ENCODE assay signal across 30 cellular contexts in the genomic region with DNA sequence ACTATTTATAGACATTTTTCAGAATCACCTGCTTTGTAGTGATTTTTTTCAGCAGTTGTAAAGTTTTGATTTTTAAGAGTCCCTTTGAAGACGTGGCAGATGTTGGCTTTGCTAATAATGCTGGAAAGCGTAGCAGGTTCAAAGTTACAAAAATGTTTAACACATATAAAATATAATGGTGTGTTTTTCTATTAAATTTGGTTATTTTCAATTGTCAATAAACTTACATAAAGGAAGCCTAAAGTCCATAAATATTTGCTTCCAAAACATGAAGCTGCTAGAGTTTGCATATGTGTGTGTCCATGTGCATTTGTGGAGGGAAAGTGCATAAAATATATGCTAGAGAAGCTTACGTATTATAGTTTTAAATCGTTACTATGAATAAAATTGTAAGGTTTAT. TPM values are rescaled to one million over a fixed set of nuclear protein-coding genes. Genes with fewer than 3 reads are reported as not detected.
DNase-seq lines count a peak whose midpoint lies in the region; ATAC-seq and TF ChIP-seq lines count a peak whose summit lies in the region.
"Had no signal": no experiment of that assay in that cellular context is flagged by ENCODE, and none has a peak within 500 bp of the region (broad histone marks: within the 10 kb centered on the region; RNA-seq: fewer than 3 reads in every experiment).

No MANE protein-coding gene starts in this region.

- H3K27me3 ChIP-seq in left ventricle myocardium inferior (ENCODE audit: low read depth) (peaks cover 49% of the 10 kb centered on the region), esophagus muscularis mucosa (peaks cover 0 to 39% (median 13%) of the 10 kb centered on the region in 4 donors), psoas muscle (ENCODE audit: insufficient read depth in 3 of 3, low read length in 2 of 3) (peaks cover 0 to 33% (median 11%) of the 10 kb centered on the region in 3 donors), upper lobe of left lung (peaks cover 0 to 14% (median 7%) of the 10 kb centered on the region in 4 donors)
- H3K27me3 ChIP-seq: testis had no signal

- ATAC-seq in Right ventricle myocardium inferior (no peak), psoas muscle (no peak), upper lobe of left lung (ENCODE audit: low FRiP score in 2 of 2) (no peak), GM21723 (IDR thresholded peaks at IDR 0.05; ENCODE audit: unreplicated experiment) (no peak)
- ATAC-seq: naive thymus-derived CD8-positive, alpha-beta T cell; stimulated activated naive B cell treated with anti-CD40 and anti-IgM and Interleukin-4, amounts not matched to agents 10 μg/mL and 1 μg/mL and 100 μg/mL, for 72 hours had no signal

- 55% methylated on average over 4 of the region's 4 CpGs for WGBS in esophagus muscularis mucosa
- WGBS in psoas muscle, 3 donors, result 52 to 65% (median 65%) methylated on average over 4 of the region's 4 CpGs
- WGBS in upper lobe of left lung, 2 donors, result 75 to 86% methylated on average over 4 of the region's 4 CpGs

- TF ChIP-seq POLR2A in esophagus muscularis mucosa (IDR thresholded peaks at IDR 0.05; ENCODE audit: low read depth) (no peak), upper lobe of left lung (IDR thresholded peaks at IDR 0.05) (no peak)

- H3K36me3 ChIP-seq in left ventricle myocardium inferior (no peaks in the 10 kb centered on the region), esophagus muscularis mucosa (no peaks in the 10 kb centered on the region), psoas muscle (ENCODE audit: insufficient read depth in 1 of 2, low read depth in 1 of 2) (no peaks in the 10 kb centered on the region), upper lobe of left lung (no peaks in the 10 kb centered on the region)
- H3K36me3 ChIP-seq: BE2C had no signal

- TF ChIP-seq CTCF in left ventricle myocardium inferior (IDR thresholded peaks at IDR 0.05; ENCODE audit: borderline replicate concordance) (no peak), esophagus muscularis mucosa (IDR thresholded peaks at IDR 0.05) (no peak), psoas muscle (IDR thresholded peaks at IDR 0.05) (no peak), upper lobe of left lung (IDR thresholded peaks at IDR 0.05) (no peak)

- TF ChIP-seq EP300 in esophagus muscularis mucosa (IDR thresholded peaks at IDR 0.05), result no peak
- TF ChIP-seq EP300 in upper lobe of left lung (IDR thresholded peaks at IDR 0.05), result no peak

- H3K9me3 ChIP-seq in left ventricle myocardium inferior (replicated peaks) (no peaks in the 10 kb centered on the region), esophagus muscularis mucosa (no peaks in the 10 kb centered on the region), psoas muscle (no peaks in the 10 kb centered on the region), upper lobe of left lung (no peaks in the 10 kb centered on the region)
- H3K9me3 ChIP-seq: BE2C, testis had no signal

- peak overlapping the region; percentile 75 for H3K4me3 ChIP-seq in left ventricle myocardium inferior
- peak overlapping the region; percentile 16 to 73 (median 68) for H3K4me3 ChIP-seq in esophagus muscularis mucosa
- peak overlapping the region; percentile 71 for H3K4me3 ChIP-seq in psoas muscle
- peak overlapping the region in 3 of 4 donors; percentile 1 to 49 (median 48) for H3K4me3 ChIP-seq in upper lobe of left lung

- intact Hi-C loops in left ventricle myocardium inferior (cut with micrococcal nuclease) (loop anchor here (2.0 kb wide), 1 partner anchor 384 kb away; no protein-coding TSS in a partner anchor), Right ventricle myocardium inferior (cut with DNase I) (no loop called here), esophagus muscularis mucosa (cut with DNase I) (loop anchor here (10.0 kb wide), 2 partner anchors 128 to 378 kb away; no protein-coding TSS in a partner anchor), psoas muscle (cut with DNase I) (loop anchor here in 1 of 2 donors (10.0 kb wide), 1 partner anchor 382 kb away; no protein-coding TSS in a partner anchor)

- H3K4me1 ChIP-seq in left ventricle myocardium inferior (peaks cover 40% of the 10 kb centered on the region), esophagus muscularis mucosa (peaks cover 7 to 30% (median 21%) of the 10 kb centered on the region in 4 donors), psoas muscle (no peaks in the 10 kb centered on the region), upper lobe of left lung (peaks cover 6 to 23% (median 12%) of the 10 kb centered on the region in 4 donors)
- H3K4me1 ChIP-seq: BE2C had no signal

- H3K27ac ChIP-seq in left ventricle myocardium inferior (replicated peaks), result peak overlapping the region; percentile 93
- peak overlapping the region in 3 of 4 donors; percentile 6 to 88 (median 79) for H3K27ac ChIP-seq in esophagus muscularis mucosa (replicated peaks in 1 of 4)
- H3K27ac ChIP-seq in psoas muscle, result peak overlapping the region; percentile 76
- peak overlapping the region in 1 of 4 donors; percentile 34 for H3K27ac ChIP-seq in upper lobe of left lung
- H3K27ac ChIP-seq: HL-60 had no signal

- no peak for DNase-seq in left ventricle myocardium inferior
- no peak for DNase-seq in Right ventricle myocardium inferior (ENCODE audit: missing footprints)
- no peak for DNase-seq in esophagus muscularis mucosa (ENCODE audit: extremely low spot score)
- DNase-seq in psoas muscle, result no peak
- no peak for DNase-seq in upper lobe of left lung
- DNase-seq in superior temporal gyrus (ENCODE audit: extremely low spot score), result no peak
- no peak for DNase-seq in cortex of kidney (lab: John Stamatoyannopoulos, UW)
- DNase-seq: activated CD4-positive, alpha-beta memory T cell treated with anti-CD3 and anti-CD28 coated beads, Interleukin-2, amount 10 ng/mL, durations not matched to agents 7 days and 5 days; activated CD4-positive, alpha-beta T cell treated with anti-CD3 and anti-CD28 coated beads for 1 hour; activated CD8-positive, alpha-beta memory T cell treated with anti-CD3 and anti-CD28 coated beads, Interleukin-2, amount 50 U/mL, for 4 hours; activated naive CD4-positive, alpha-beta T cell treated with Interleukin-2 at 50 U/mL for 16 hours; BE2C; glutamatergic neuron; H9; KBM-7; naive thymus-derived CD8-positive, alpha-beta T cell; NCI-H1105 treated with DMSO at 0.1 percent for 48 hours; NCI-H2081; NCI-H226; NCI-H526 treated with DMSO at 0.1 percent for 48 hours; nucleus accumbens; small intestine; stimulated activated naive B cell treated with anti-CD40 and anti-IgM and Interleukin-4, amounts not matched to agents 10 μg/mL and 1 μg/mL and 100 μg/mL, for 72 hours; SW 1271; testis had no signal

RNA-seq across cellular contexts. Expression of a gene that starts 3.7 kb away (rescaled TPM):
- total RNA-seq in left ventricle myocardium inferior (7.7 TPM), Right ventricle myocardium inferior (9.0 TPM), esophagus muscularis mucosa (10 to 100 TPM in 3 of 4 donors, 1 to 10 TPM in 1; 3.6 to 32.3 (median 13.0) TPM), psoas muscle (1 to 10 TPM; 3.8 to 6.9 (median 5.3) TPM), upper lobe of left lung (10 to 100 TPM in 2 of 6 donors, 1 to 10 TPM in 4; 2.9 to 17.2 (median 8.6) TPM)
- polyA plus RNA-seq in psoas muscle, result 1 to 10 TPM; 3.1 to 4.0 (median 3.7) TPM
- total RNA-seq: activated CD4-positive, alpha-beta memory T cell treated with anti-CD3 and anti-CD28 coated beads, Interleukin-2, amount 10 ng/mL, durations not matched to agents 7 days and 5 days; H9; M059J; mononuclear cell; naive thymus-derived CD8-positive, alpha-beta T cell; pulmonary artery endothelial cell had no signal
- polyA plus RNA-seq: naive thymus-derived CD8-positive, alpha-beta T cell had no signal
